In genomic region chr6:121848523-121849255, GRCh38 we compare ENCODE assay signal across 13 cellular contexts.
DNase-seq lines count a peak whose midpoint lies in the region; ATAC-seq and TF ChIP-seq lines count a peak whose summit lies in the region.
"Had no signal": no experiment of that assay in that cellular context is flagged by ENCODE, and none has a peak within 500 bp of the region (broad histone marks: within the 10 kb centered on the region; RNA-seq: fewer than 3 reads in every experiment).

No MANE protein-coding gene starts in this region.

- intact Hi-C loops in heart left ventricle (cut with DNase I), result loop anchor here (1.0 to 10.0 kb wide), 16 partner anchors 134 to 418 kb away; partner anchors contain the start of gene GJA1 (in 3 of the 10)

- DNase-seq in EH (ENCODE audit: low read depth) (peak; percentile 32), adipocyte (ENCODE audit: low read depth) (peak; percentile 29), globus pallidus (ENCODE audit: low spot score) (peak; percentile 34), NCI-H2196 treated with DMSO at 0.1 percent for 48 hours (lab: John Stamatoyannopoulos, UW; ENCODE audit: unreplicated experiment) (no peak), DMS79 (lab: John Stamatoyannopoulos, UW) (no peak), heart left ventricle (no peak)
- DNase-seq: COR-L47; effector CD4-positive, alpha-beta T cell; stimulated activated CD4-positive, alpha-beta T cell treated with anti-CD3 and anti-CD28 coated beads, Interleukin-4, amount 100 ng/mL, for 1 hour had no signal

- H3K4me1 ChIP-seq in adipocyte (ENCODE audit: control insufficient read depth, insufficient read depth, low read length) (peaks cover 26% of the 10 kb centered on the region), parathyroid adenoma (peaks cover 11% of the 10 kb centered on the region), heart left ventricle (peaks cover 0 to 26% (median 7%) of the 10 kb centered on the region in 12 donors)
- H3K4me1 ChIP-seq: sigmoid colon had no signal

- H2AFZ ChIP-seq in parathyroid adenoma, result peak overlapping the region; percentile 45

- H3K4me3 ChIP-seq in adipocyte (ENCODE audit: low read length), result no peak overlapping the region
- H3K4me3 ChIP-seq in parathyroid adenoma (ENCODE audit: low read depth, low read length), result no peak overlapping the region
- no peak overlapping the region for H3K4me3 ChIP-seq in heart left ventricle
- H3K4me3 ChIP-seq: sigmoid colon, SK-N-MC had no signal

- H3K4me2 ChIP-seq in parathyroid adenoma (ENCODE audit: low read length), result no peak overlapping the region

- no peaks in the 10 kb centered on the region for H3K79me2 ChIP-seq in parathyroid adenoma

- WGBS in heart left ventricle, 4 donors, result 68 to 79% (median 75%) methylated on average over 6 of the region's 6 CpGs

- TF ChIP-seq POLR2A in heart left ventricle (IDR thresholded peaks at IDR 0.05), result no peak

- H3K27me3 ChIP-seq in adipocyte (replicated peaks; ENCODE audit: control insufficient read depth, insufficient read depth, low read length) (no peaks in the 10 kb centered on the region), parathyroid adenoma (ENCODE audit: control insufficient read depth, insufficient read depth, low read length) (no peaks in the 10 kb centered on the region), heart left ventricle (no peaks in the 10 kb centered on the region)
- H3K27me3 ChIP-seq: sigmoid colon had no signal

- no peak for ATAC-seq in heart left ventricle
- no peak for ATAC-seq in HG03571 (IDR thresholded peaks at IDR 0.05; ENCODE audit: unreplicated experiment)

- H3K36me3 ChIP-seq in adipocyte (ENCODE audit: control insufficient read depth, insufficient read depth, low read length, severe bottlenecking) (no peaks in the 10 kb centered on the region), parathyroid adenoma (ENCODE audit: control insufficient read depth, insufficient read depth, low read length) (no peaks in the 10 kb centered on the region), heart left ventricle (no peaks in the 10 kb centered on the region)
- H3K36me3 ChIP-seq: sigmoid colon had no signal

- peak overlapping the region; percentile 37 for H3K9ac ChIP-seq in adipocyte (ENCODE audit: low read length)
- no peak overlapping the region for H3K9ac ChIP-seq in parathyroid adenoma

- H3K9me3 ChIP-seq in adipocyte (ENCODE audit: control insufficient read depth, low read length) (no peaks in the 10 kb centered on the region), parathyroid adenoma (ENCODE audit: control insufficient read depth, low read length) (no peaks in the 10 kb centered on the region), heart left ventricle (no peaks in the 10 kb centered on the region)
- H3K9me3 ChIP-seq: sigmoid colon had no signal

- no peak overlapping the region for H3K27ac ChIP-seq in parathyroid adenoma
- peak overlapping the region in 3 of 12 donors; percentile 18 to 32 (median 24) for H3K27ac ChIP-seq in heart left ventricle
- H3K27ac ChIP-seq: sigmoid colon, SK-N-MC had no signal

- no peak for TF ChIP-seq CTCF in parathyroid adenoma (IDR thresholded peaks at IDR 0.05)
- TF ChIP-seq CTCF in heart left ventricle (IDR thresholded peaks at IDR 0.05), result no peak

Comparison
In these comparisons a context has a peak if more than half of its experiments do, and no peak if none do; other contexts are left out.
1. DNase-seq: peak in EH (single experiment), adipocyte (single experiment) and globus pallidus (single experiment); none in NCI-H2196 treated with DMSO at 0.1 percent for 48 hours (single experiment), DMS79 (single experiment) and heart left ventricle (0 of 5).